In the genomic region with DNA sequence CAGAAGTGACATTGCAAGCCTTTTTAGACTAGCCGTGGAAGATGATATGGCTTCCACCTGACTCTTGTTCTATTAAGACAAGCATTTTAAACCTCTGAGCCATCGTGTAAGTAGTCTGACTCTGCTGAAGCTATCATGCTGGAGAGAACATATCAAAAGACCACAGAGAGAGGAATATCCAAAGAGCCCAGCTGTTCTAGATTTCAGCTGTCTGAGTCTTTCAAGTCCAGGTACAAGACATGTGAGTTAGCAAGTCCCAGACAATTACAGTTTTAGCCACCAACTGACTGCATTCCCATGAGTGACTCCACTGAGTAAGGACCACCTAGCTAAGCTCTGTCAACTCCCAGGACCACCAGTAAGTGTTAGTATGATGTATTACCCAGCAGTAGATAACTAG, we compare ENCODE assay signal across 21 cellular contexts.
"Had no signal": no experiment of that assay in that cellular context is flagged by ENCODE, and none has a peak within 500 bp of the region (broad histone marks: within the 10 kb centered on the region; RNA-seq: fewer than 3 reads in every experiment).

No MANE protein-coding gene starts in this region.

- H3K36me3 ChIP-seq: colonic mucosa, esophagus squamous epithelium, right atrium auricular region, spleen had no signal

- H3K27me3 ChIP-seq: colonic mucosa, esophagus squamous epithelium, right atrium auricular region, spleen, testis had no signal

- H3K4me3 ChIP-seq: colonic mucosa, esophagus squamous epithelium, right atrium auricular region, spleen, testis had no signal

- H3K9me3 ChIP-seq: colonic mucosa, esophagus squamous epithelium, right atrium auricular region, spleen, testis had no signal

- DNase-seq: activated B cell treated with CpG ODN at 0.5 μM for 24 hours; activated CD4-positive, alpha-beta T cell treated with anti-CD3 and anti-CD28 coated beads for 36 hours; activated CD4-positive, alpha-beta T cell treated with anti-CD3 and anti-CD28 coated beads, Interleukin-2, amount 50 U/mL, for 4 hours; activated CD8-positive, alpha-beta memory T cell treated with anti-CD3 and anti-CD28 coated beads for 24 hours; activated effector memory CD4-positive, alpha-beta T cell treated with Interleukin-2 at 50 U/mL for 16 hours; activated naive CD4-positive, alpha-beta T cell treated with Interleukin-2 at 50 U/mL for 16 hours; anterior cingulate cortex; cerebellar nuclear complex; colonic mucosa; effector CD8-positive, alpha-beta T cell; esophagus squamous epithelium; left ventricle myocardium superior; naive thymus-derived CD4-positive, alpha-beta T cell; nucleus accumbens; spleen; stimulated activated naive CD4-positive, alpha-beta T cell treated with Interleukin-2 at 50 U/mL for 16 hours; T-helper 2 cell; testis; trophoblast cell had no signal

- ATAC-seq: activated CD4-positive, alpha-beta T cell treated with anti-CD3 and anti-CD28 coated beads for 36 hours; left ventricle myocardium superior; naive thymus-derived CD4-positive, alpha-beta T cell had no signal

- H3K4me1 ChIP-seq: colonic mucosa, esophagus squamous epithelium, right atrium auricular region, spleen, testis had no signal

- H3K27ac ChIP-seq: colonic mucosa, epithelial cell of prostate, esophagus squamous epithelium, right atrium auricular region, spleen, testis had no signal
